ENCODE assay signal across 8 cellular contexts in genomic region chr7:4883352-4884144, GRCh38. TPM values are rescaled to one million over a fixed set of nuclear protein-coding genes. Genes with fewer than 3 reads are reported as not detected.
A peak's percentile ranks its signal among the peaks of the same experiment; 100 is the strongest.
DNase-seq lines count a peak whose midpoint lies in the region; ATAC-seq and TF ChIP-seq lines count a peak whose summit lies in the region.

TSS of gene RADIL (minus strand) at chr7:4883716. CDS start at chr7:4878139, 5,577 bp downstream.

- peaks cover 10% of the 10 kb centered on the region for H3K4me1 ChIP-seq in mammary epithelial cell (ENCODE audit: insufficient read depth, low read length)
- H3K4me1 ChIP-seq in smooth muscle cell (ENCODE audit: low read depth), result peaks cover 12% of the 10 kb centered on the region

- H3K36me3 Mint-ChIP-seq in activated B cell treated with CpG ODN at 0.5 μM for 24 hours (ENCODE audit: low read depth), result no peaks in the 10 kb centered on the region

- H3K4me3 ChIP-seq in mammary epithelial cell (replicated peaks in 1 of 3; ENCODE audit: insufficient read depth in 1 of 3, low read depth in 2 of 3, low read length in 3 of 3), result peak within 1 kb of the TSS in 1 of 3 experiments; percentile 28
- peak within 1 kb of the TSS; percentile 53 for H3K4me3 ChIP-seq in smooth muscle cell

- peaks cover 45% of the 10 kb centered on the region for H3K27me3 Mint-ChIP-seq in activated B cell treated with CpG ODN at 0.5 μM for 24 hours

- H2AFZ ChIP-seq in mammary epithelial cell (ENCODE audit: low read depth, low read length), result peak within 1 kb of the TSS; percentile 62
- H2AFZ ChIP-seq in smooth muscle cell (ENCODE audit: low read depth), result peak within 1 kb of the TSS; percentile 45

- H3K9ac ChIP-seq in mammary epithelial cell (ENCODE audit: insufficient read depth, low read length) (no peak within 1 kb of the TSS), smooth muscle cell (ENCODE audit: low read depth) (peak within 1 kb of the TSS; percentile 72)

- H4K20me1 ChIP-seq in mammary epithelial cell (ENCODE audit: insufficient read depth, low read length), result no peaks in the 10 kb centered on the region
- no peaks in the 10 kb centered on the region for H4K20me1 ChIP-seq in smooth muscle cell (ENCODE audit: low read depth)

- peak; percentile 53 for ATAC-seq in HG02623 (IDR thresholded peaks at IDR 0.05; ENCODE audit: unreplicated experiment)
- ATAC-seq in activated B cell treated with CpG ODN at 0.5 μM for 24 hours (ENCODE audit: low read depth), result peak; percentile 97
- ATAC-seq in HG02678 (IDR thresholded peaks at IDR 0.05; ENCODE audit: unreplicated experiment), result no peak

- in situ Hi-C loops in mammary epithelial cell (cut with MboI; ENCODE audit: low sequenced_read_pairs in 2 of 2), result no loop called here

- H3K36me3 ChIP-seq in mammary epithelial cell (ENCODE audit: insufficient read depth, low read length) (no peaks in the 10 kb centered on the region), smooth muscle cell (ENCODE audit: low read depth) (no peaks in the 10 kb centered on the region)

- no peak within 1 kb of the TSS for H3K27ac Mint-ChIP-seq in activated B cell treated with CpG ODN at 0.5 μM for 24 hours

- H3K27ac ChIP-seq in mammary epithelial cell (ENCODE audit: insufficient read depth, low read depth, low read length), result no peak within 1 kb of the TSS
- peak within 1 kb of the TSS; percentile 87 for H3K27ac ChIP-seq in smooth muscle cell (ENCODE audit: low read depth)

- POLR2A ChIA-PET in activated B cell treated with CpG ODN at 0.5 μM for 24 hours (lab: Charles Lee), result no interaction called here

- intact Hi-C loops in activated B cell treated with CpG ODN at 0.5 μM for 24 hours (cut with micrococcal nuclease), result loop anchor here (1.0 to 10.0 kb wide), 3 partner anchors 53 to 269 kb away; no protein-coding TSS in a partner anchor
- intact Hi-C loops in mammary epithelial cell (cut with micrococcal nuclease), result loop anchor here (10.0 kb wide), 2 partner anchors 89 to 269 kb away; no protein-coding TSS in a partner anchor

- DNase-seq in ELF-1 (ENCODE audit: low read depth, low spot score) (peak; percentile 96), NCI-H2081 treated with DMSO at 0.1 percent for 48 hours (lab: John Stamatoyannopoulos, UW) (peak; percentile 39), activated B cell treated with CpG ODN at 0.5 μM for 24 hours (peak; percentile 62), mammary epithelial cell (peak; percentile 70), iPS-NIHi7 (ENCODE audit: extremely low spot score) (peak; percentile 99), smooth muscle cell (lab: John Stamatoyannopoulos, UW; ENCODE audit: unreplicated experiment) (peak; percentile 82)

- H3F3A ChIP-seq in smooth muscle cell (ENCODE audit: low read depth), result peaks cover 11% of the 10 kb centered on the region

- H3K9me3 Mint-ChIP-seq in activated B cell treated with CpG ODN at 0.5 μM for 24 hours, result no peaks in the 10 kb centered on the region

- H3K4me2 ChIP-seq in mammary epithelial cell (ENCODE audit: insufficient read depth, low read depth, low read length), result peak within 1 kb of the TSS; percentile 75
- peak within 1 kb of the TSS; percentile 94 for H3K4me2 ChIP-seq in smooth muscle cell

- dilution Hi-C loops in mammary epithelial cell (cut with HindIII; ENCODE audit: low sequenced_read_pairs), result no loop called here

- peaks cover 12% of the 10 kb centered on the region for H3K4me1 Mint-ChIP-seq in activated B cell treated with CpG ODN at 0.5 μM for 24 hours

- WGBS in mammary epithelial cell (ENCODE audit: low coverage, missing lambda C conversion rate), result 13% methylated on average over 9 of the region's 75 CpGs
- WGBS in smooth muscle cell (ENCODE audit: low lambda C conversion rate), result 7% methylated on average over 42 of the region's 75 CpGs

- no peaks in the 10 kb centered on the region for H3K79me2 ChIP-seq in mammary epithelial cell (ENCODE audit: insufficient read depth, low read length)
- peaks cover 6% of the 10 kb centered on the region for H3K79me2 ChIP-seq in smooth muscle cell (ENCODE audit: low read depth)

- no TSS peak for BruUV-seq in mammary epithelial cell (replicated peaks; lab: Mats Ljungman, UMichigan)

- H3K9me3 ChIP-seq in mammary epithelial cell (replicated peaks; ENCODE audit: insufficient read depth, low read length), result no peaks in the 10 kb centered on the region
- H3K9me3 ChIP-seq in smooth muscle cell (replicated peaks; ENCODE audit: low read depth), result no peaks in the 10 kb centered on the region

- peak within 1 kb of the TSS; percentile 46 for H3K4me3 Mint-ChIP-seq in activated B cell treated with CpG ODN at 0.5 μM for 24 hours

- TF ChIP-seq CTCF in activated B cell treated with CpG ODN at 0.5 μM for 24 hours (IDR thresholded peaks at IDR 0.05) (no peak), mammary epithelial cell (conservative IDR thresholded peaks at IDR 0.05 in 1 of 2, IDR thresholded peaks at IDR 0.05 in 1 of 2; ENCODE audit: extremely low read depth in 1 of 2, insufficient read depth in 1 of 2, low read depth in 1 of 2, low read length in 2 of 2) (peak in 1 of 2 donors; percentile 31), smooth muscle cell (IDR thresholded peaks at IDR 0.05; ENCODE audit: borderline replicate concordance, insufficient read depth, poor library complexity, severe bottlenecking) (peak; percentile 86)

- H3K27me3 ChIP-seq in mammary epithelial cell (ENCODE audit: insufficient read depth, low read length), result peaks cover 9% of the 10 kb centered on the region
- H3K27me3 ChIP-seq in smooth muscle cell (ENCODE audit: low read depth), result no peaks in the 10 kb centered on the region

- CTCF ChIA-PET in activated B cell treated with CpG ODN at 0.5 μM for 24 hours (lab: Charles Lee) (interaction anchor here (0.5 kb wide), 1 partner anchor 84 kb away, joined by 3 read pairs; no protein-coding TSS in a partner anchor), mammary epithelial cell (lab: Charles Lee; ENCODE audit: low non-redundant PET) (interaction anchor here (0.6 kb wide), 2 partner anchors 95 to 1455 kb away, joined by 3 read pairs; no protein-coding TSS in a partner anchor)

RNA-seq across cellular contexts. Expression of gene RADIL, which starts in this region (rescaled TPM):
- not detected in 2 replicates for total RNA-seq in activated B cell treated with CpG ODN at 0.5 μM for 24 hours
- under 1 TPM; 0.17 to 0.28 TPM for total RNA-seq in mammary epithelial cell
- 0.17 TPM for polyA plus RNA-seq in mammary epithelial cell
- polyA minus RNA-seq in mammary epithelial cell, result not detected
- 4.1 and 4.7 TPM in 2 replicates for total RNA-seq in smooth muscle cell
- polyA plus RNA-seq in smooth muscle cell, result 8.0 and 10.7 TPM in 2 replicates

Comparison
In these comparisons a context has a peak if more than half of its experiments do, and no peak if none do; other contexts are left out.
1. Peak in DNase-seq and ATAC-seq in activated B cell treated with CpG ODN at 0.5 μM for 24 hours; RNA of the gene not detected or under 1 TPM.
2. Peak in DNase-seq and H3K4me2 ChIP-seq in mammary epithelial cell; RNA of the gene not detected or under 1 TPM.
3. DNase-seq: peak in every context shown above with its lines; median percentile 99 in iPS-NIHi7; 96 in ELF-1; 82 in smooth muscle cell; 70 in mammary epithelial cell; 62 in activated B cell treated with CpG ODN at 0.5 μM for 24 hours; 39 in NCI-H2081 treated with DMSO at 0.1 percent for 48 hours.